Comparison of ENCODE assay signal across 15 cellular contexts in genomic region chr12:46242569-46242968, GRCh38. TPM values are rescaled to one million over a fixed set of nuclear protein-coding genes. Genes with fewer than 3 reads are reported as not detected.
DNase-seq lines count a peak whose midpoint lies in the region; ATAC-seq and TF ChIP-seq lines count a peak whose summit lies in the region.
"Had no signal": no experiment of that assay in that cellular context is flagged by ENCODE, and none has a peak within 500 bp of the region (broad histone marks: within the 10 kb centered on the region; RNA-seq: fewer than 3 reads in every experiment).

No MANE protein-coding gene starts in this region.

- DNase-seq in stimulated activated naive CD8-positive, alpha-beta T cell treated with anti-CD3 and anti-CD28 coated beads, Interleukin-15, amount 100 ng/mL, for 72 hours, result no peak
- DNase-seq in T-cell, result no peak
- no peak for DNase-seq in endothelial cell (ENCODE audit: low spot score)
- no peak for DNase-seq in posterior vena cava (ENCODE audit: low spot score)
- DNase-seq in anterior cingulate cortex (lab: John Stamatoyannopoulos, UW), result no peak
- no peak for DNase-seq in D341Med (ENCODE audit: low spot score)
- DNase-seq: DMS79 treated with DMSO at 0.1 percent for 48 hours; KG1; NCI-H1092; NCI-H226; NCI-H69; NK-92 treated with Interleukin-12 subunit alpha and Interleukin-12 subunit beta, amount 100 ng/mL, for 24 hours; OCI-M1 had no signal

- intact Hi-C loops in posterior vena cava (cut with DNase I), result no loop called here

- H3K27me3 Mint-ChIP-seq in stimulated activated naive CD8-positive, alpha-beta T cell treated with anti-CD3 and anti-CD28 coated beads, Interleukin-15, Interleukin-2, amounts not matched to agents 100 ng/mL and 50 ng/mL, for 24 hours, result no peaks in the 10 kb centered on the region
- no peaks in the 10 kb centered on the region for H3K27me3 Mint-ChIP-seq in stimulated activated naive CD8-positive, alpha-beta T cell treated with anti-CD3 and anti-CD28 coated beads, Interleukin-15, amount 100 ng/mL, for 72 hours
- H3K27me3 Mint-ChIP-seq in T-cell (no peaks in the 10 kb centered on the region), endothelial cell (ENCODE audit: unreplicated experiment) (peaks cover 5% of the 10 kb centered on the region)

- H3K9me3 Mint-ChIP-seq in stimulated activated naive CD8-positive, alpha-beta T cell treated with anti-CD3 and anti-CD28 coated beads, Interleukin-15, Interleukin-2, amounts not matched to agents 100 ng/mL and 50 ng/mL, for 24 hours, result peaks cover 6% of the 10 kb centered on the region
- peaks cover 0 to 5% of the 10 kb centered on the region in 2 donors for H3K9me3 Mint-ChIP-seq in stimulated activated naive CD8-positive, alpha-beta T cell treated with anti-CD3 and anti-CD28 coated beads, Interleukin-15, amount 100 ng/mL, for 72 hours
- peaks cover 5 to 10% (median 5%) of the 10 kb centered on the region in 3 donors for H3K9me3 Mint-ChIP-seq in T-cell
- peaks cover 6% of the 10 kb centered on the region for H3K9me3 Mint-ChIP-seq in endothelial cell (ENCODE audit: unreplicated experiment)

- peak overlapping the region; percentile 63 for H3K27ac Mint-ChIP-seq in stimulated activated naive CD8-positive, alpha-beta T cell treated with anti-CD3 and anti-CD28 coated beads, Interleukin-15, Interleukin-2, amounts not matched to agents 100 ng/mL and 50 ng/mL, for 24 hours
- H3K27ac Mint-ChIP-seq in stimulated activated naive CD8-positive, alpha-beta T cell treated with anti-CD3 and anti-CD28 coated beads, Interleukin-15, amount 100 ng/mL, for 72 hours, result no peak overlapping the region
- H3K27ac Mint-ChIP-seq in T-cell, result peak overlapping the region; percentile 16
- peak overlapping the region; percentile 20 for H3K27ac Mint-ChIP-seq in endothelial cell (ENCODE audit: unreplicated experiment)
- H3K27ac Mint-ChIP-seq: GM23338 had no signal

- POLR2A ChIA-PET in T-cell (lab: Charles Lee), result interaction anchor here in 1 of 2 donors (0.6 to 1.1 kb wide), 7 partner anchors 8 to 84 kb away, joined by 3 to 7 read pairs (median 4); partner anchors contain the start of gene SLC38A1

- H3K4me1 Mint-ChIP-seq in stimulated activated naive CD8-positive, alpha-beta T cell treated with anti-CD3 and anti-CD28 coated beads, Interleukin-15, Interleukin-2, amounts not matched to agents 100 ng/mL and 50 ng/mL, for 24 hours (ENCODE audit: low read depth), result peaks cover 97% of the 10 kb centered on the region
- H3K4me1 Mint-ChIP-seq in stimulated activated naive CD8-positive, alpha-beta T cell treated with anti-CD3 and anti-CD28 coated beads, Interleukin-15, amount 100 ng/mL, for 72 hours, result peaks cover 84% of the 10 kb centered on the region
- peaks cover 92 to 93% (median 92%) of the 10 kb centered on the region in 3 donors for H3K4me1 Mint-ChIP-seq in T-cell
- H3K4me1 Mint-ChIP-seq in endothelial cell (ENCODE audit: unreplicated experiment), result peaks cover 33% of the 10 kb centered on the region

- CTCF ChIA-PET in T-cell (lab: Charles Lee), result interaction anchor here in 1 of 2 donors (0.7 to 1.8 kb wide), 2 partner anchors 21 to 35 kb away, joined by 3 to 5 read pairs; no protein-coding TSS in a partner anchor

- no peak overlapping the region for H3K4me3 Mint-ChIP-seq in stimulated activated naive CD8-positive, alpha-beta T cell treated with anti-CD3 and anti-CD28 coated beads, Interleukin-15, Interleukin-2, amounts not matched to agents 100 ng/mL and 50 ng/mL, for 24 hours
- no peak overlapping the region for H3K4me3 Mint-ChIP-seq in stimulated activated naive CD8-positive, alpha-beta T cell treated with anti-CD3 and anti-CD28 coated beads, Interleukin-15, amount 100 ng/mL, for 72 hours
- H3K4me3 Mint-ChIP-seq in T-cell, result peak overlapping the region in 1 of 3 donors; percentile 18
- no peak overlapping the region for H3K4me3 Mint-ChIP-seq in endothelial cell (ENCODE audit: unreplicated experiment)
- H3K4me3 Mint-ChIP-seq: GM23338 had no signal

- peaks cover 90% of the 10 kb centered on the region for H3K36me3 Mint-ChIP-seq in stimulated activated naive CD8-positive, alpha-beta T cell treated with anti-CD3 and anti-CD28 coated beads, Interleukin-15, Interleukin-2, amounts not matched to agents 100 ng/mL and 50 ng/mL, for 24 hours (ENCODE audit: low read depth)
- H3K36me3 Mint-ChIP-seq in T-cell (peaks cover 72% of the 10 kb centered on the region), endothelial cell (ENCODE audit: low read depth, unreplicated experiment) (peaks cover 39% of the 10 kb centered on the region)

- ATAC-seq in stimulated activated naive CD8-positive, alpha-beta T cell treated with anti-CD3 and anti-CD28 coated beads, Interleukin-15, amount 100 ng/mL, for 72 hours, result no peak
- ATAC-seq in T-cell (replicated peaks in 1 of 4), result no peak
- ATAC-seq: GM23338 had no signal

- no peak for TF ChIP-seq CTCF in endothelial cell (IDR thresholded peaks at IDR 0.05; ENCODE audit: unreplicated experiment)

RNA-seq across cellular contexts. Expression of gene SLC38A1, which starts 26.3 kb away (rescaled TPM):
- total RNA-seq in T-cell (100 to 1,000 TPM; 273 to 321 (median 286) TPM), endothelial cell (ENCODE audit: unreplicated experiment) (100 TPM), posterior vena cava (10 to 100 TPM; 74.4 to 88.0 TPM)

Comparison
In these comparisons a context has a peak if more than half of its experiments do, and no peak if none do; other contexts are left out.
1. H3K27ac Mint-ChIP-seq: peak in stimulated activated naive CD8-positive, alpha-beta T cell treated with anti-CD3 and anti-CD28 coated beads, Interleukin-15, Interleukin-2, amounts not matched to agents 100 ng/mL and 50 ng/mL, for 24 hours (single experiment), T-cell (2 of 2) and endothelial cell (single experiment); none in stimulated activated naive CD8-positive, alpha-beta T cell treated with anti-CD3 and anti-CD28 coated beads, Interleukin-15, amount 100 ng/mL, for 72 hours (0 of 2).